8 cellular contexts compared by ENCODE assay signal in genomic region chr7:139359366-139360209, GRCh38. TPM values are rescaled to one million over a fixed set of nuclear protein-coding genes. Genes with fewer than 3 reads are reported as not detected.
DNase-seq lines count a peak whose midpoint lies in the region; ATAC-seq and TF ChIP-seq lines count a peak whose summit lies in the region.

A gene with protein sequence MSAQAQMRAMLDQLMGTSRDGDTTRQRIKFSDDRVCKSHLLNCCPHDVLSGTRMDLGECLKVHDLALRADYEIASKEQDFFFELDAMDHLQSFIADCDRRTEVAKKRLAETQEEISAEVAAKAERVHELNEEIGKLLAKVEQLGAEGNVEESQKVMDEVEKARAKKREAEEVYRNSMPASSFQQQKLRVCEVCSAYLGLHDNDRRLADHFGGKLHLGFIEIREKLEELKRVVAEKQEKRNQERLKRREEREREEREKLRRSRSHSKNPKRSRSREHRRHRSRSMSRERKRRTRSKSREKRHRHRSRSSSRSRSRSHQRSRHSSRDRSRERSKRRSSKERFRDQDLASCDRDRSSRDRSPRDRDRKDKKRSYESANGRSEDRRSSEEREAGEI (plus strand): TSS chr7:139359894. CDS start chr7:139360262, 368 bp downstream.

- peak in 1 of 3 experiments; percentile 12 for TF ChIP-seq CTCF in ascending aorta (IDR thresholded peaks at IDR 0.05)

- H3K4me1 Mint-ChIP-seq in T-helper 2 cell treated with Interferon-gamma antibody and Interleukin-4, amounts not matched to agents 5 μg/mL and 100 μg/mL, for 36 hours (ENCODE audit: low read depth): peaks cover 29% of the 10 kb centered on the region

- peak within 1 kb of the TSS; percentile 100 for H3K9ac ChIP-seq in rectal smooth muscle tissue (ENCODE audit: low read length)

- no peaks in the 10 kb centered on the region for H3K27me3 Mint-ChIP-seq in T-helper 2 cell treated with Interferon-gamma antibody and Interleukin-4, amounts not matched to agents 5 μg/mL and 100 μg/mL, for 36 hours (ENCODE audit: low read depth)

- H3K4me3 ChIP-seq in ascending aorta: peak within 1 kb of the TSS; percentile 86 to 96
- H3K4me3 ChIP-seq in right cardiac atrium (ENCODE audit: low read length): peak within 1 kb of the TSS; percentile 80
- peak within 1 kb of the TSS; percentile 100 for H3K4me3 ChIP-seq in rectal smooth muscle tissue (ENCODE audit: low read length)
- H3K4me3 ChIP-seq in aorta (ENCODE audit: low read length in 2 of 2): peak within 1 kb of the TSS; percentile 70 to 98

- H3K9me3 ChIP-seq in ascending aorta (no peaks in the 10 kb centered on the region), right cardiac atrium (ENCODE audit: control insufficient read depth, low read length) (no peaks in the 10 kb centered on the region), aorta (ENCODE audit: control insufficient read depth, low read length) (no peaks in the 10 kb centered on the region)

- peak within 1 kb of the TSS; percentile 97 for H3K4me3 Mint-ChIP-seq in T-helper 2 cell treated with Interferon-gamma antibody and Interleukin-4, amounts not matched to agents 5 μg/mL and 100 μg/mL, for 36 hours

- no peaks in the 10 kb centered on the region for H3K9me3 Mint-ChIP-seq in T-helper 2 cell treated with Interferon-gamma antibody and Interleukin-4, amounts not matched to agents 5 μg/mL and 100 μg/mL, for 36 hours

- H3K4me1 ChIP-seq in ascending aorta (peaks cover 0 to 26% of the 10 kb centered on the region in 2 donors), right cardiac atrium (ENCODE audit: control insufficient read depth, insufficient read depth, low read length) (peaks cover 7% of the 10 kb centered on the region), rectal smooth muscle tissue (ENCODE audit: control insufficient read depth, insufficient read depth, low read length) (peaks cover 13% of the 10 kb centered on the region), aorta (ENCODE audit: control insufficient read depth in 1 of 2, insufficient read depth in 2 of 2, low read length in 2 of 2) (no peaks in the 10 kb centered on the region)

- H3K27ac Mint-ChIP-seq in T-helper 2 cell treated with Interferon-gamma antibody and Interleukin-4, amounts not matched to agents 5 μg/mL and 100 μg/mL, for 36 hours: peak within 1 kb of the TSS; percentile 100

- H3K27ac ChIP-seq in ascending aorta: peak within 1 kb of the TSS; percentile 100
- peak within 1 kb of the TSS; percentile 95 for H3K27ac ChIP-seq in right cardiac atrium (ENCODE audit: low read length)
- peak within 1 kb of the TSS; percentile 100 for H3K27ac ChIP-seq in rectal smooth muscle tissue (ENCODE audit: low read depth, low read length)
- H3K27ac ChIP-seq in aorta (ENCODE audit: low read depth in 1 of 2, low read length in 2 of 2): peak within 1 kb of the TSS; percentile 85 to 98

- no peaks in the 10 kb centered on the region for H3K27me3 ChIP-seq in ascending aorta
- H3K27me3 ChIP-seq in right cardiac atrium (ENCODE audit: control insufficient read depth, insufficient read depth): no peaks in the 10 kb centered on the region
- no peaks in the 10 kb centered on the region for H3K27me3 ChIP-seq in rectal smooth muscle tissue (ENCODE audit: control insufficient read depth, insufficient read depth, low read length)
- H3K27me3 ChIP-seq in aorta (ENCODE audit: control insufficient read depth in 1 of 2, insufficient read depth in 2 of 2, low read length in 1 of 2): no peaks in the 10 kb centered on the region

- DNase-seq in NCI-H1930 (lab: John Stamatoyannopoulos, UW) (peak; percentile 99 to 100), ascending aorta (ENCODE audit: low spot score in 2 of 2) (peak; percentile 98 to 100), right cardiac atrium (peak; percentile 99 to 100 (median 100)), aorta (peak; percentile 100)
- peak; percentile 98 for DNase-seq in T-helper 2 cell treated with Interferon-gamma antibody and Interleukin-4, amounts not matched to agents 5 μg/mL and 100 μg/mL, for 36 hours (ENCODE audit: low spot score)

- intact Hi-C loops in ascending aorta (cut with DNase I) (loop anchor here (1.0 to 10.0 kb wide), 6 partner anchors 18 to 818 kb away; partner anchors contain the start of genes FMC1, KDM7A, UBN2 and ZC3HAV1), right cardiac atrium (cut with DNase I) (loop anchor here in 1 of 4 donors (1.0 kb wide), 1 partner anchor 19 kb away; no protein-coding TSS in a partner anchor), aorta (cut with DNase I) (loop anchor here (1.0 to 5.0 kb wide), 3 partner anchors 18 to 73 kb away; partner anchors contain the start of gene FMC1 (in 2 of the 2))

- whole genome bisulfite sequencing in right cardiac atrium: under 1% methylated on average over 98 of the region's 98 CpGs
- WGBS in aorta, 2 donors: 0 to 1% methylated on average over 96 to 98 of the region's 98 CpGs

- peak; percentile 79 for ATAC-seq in GM18502 (IDR thresholded peaks at IDR 0.05; ENCODE audit: poor library complexity, unreplicated experiment)
- ATAC-seq in HG02970 (IDR thresholded peaks at IDR 0.05; ENCODE audit: low FRiP score, unreplicated experiment): peak; percentile 85
- ATAC-seq in right cardiac atrium: peak; percentile 97 to 98
- peak; percentile 99 for ATAC-seq in aorta (ENCODE audit: low FRiP score)

- H3K36me3 ChIP-seq in ascending aorta (peaks cover 0 to under 1% of the 10 kb centered on the region in 2 donors), rectal smooth muscle tissue (ENCODE audit: control insufficient read depth, insufficient read depth, low read length) (no peaks in the 10 kb centered on the region), aorta (ENCODE audit: control insufficient read depth in 1 of 2, insufficient read depth in 2 of 2, low read length in 1 of 2) (no peaks in the 10 kb centered on the region)

- H3K36me3 Mint-ChIP-seq in T-helper 2 cell treated with Interferon-gamma antibody and Interleukin-4, amounts not matched to agents 5 μg/mL and 100 μg/mL, for 36 hours (ENCODE audit: low read depth): peaks cover 21% of the 10 kb centered on the region

RNA-seq across cellular contexts. Expression of the gene that starts here (rescaled TPM):
- total RNA-seq in ascending aorta (41.0 TPM), right cardiac atrium (10 to 100 TPM; 49.3 to 58.3 (median 54.7) TPM), aorta (100 to 1,000 TPM; 103 to 121 TPM)
- polyA plus RNA-seq in right cardiac atrium (34.1 TPM), aorta (10 to 100 TPM; 37.4 to 79.7 TPM)

Comparison
In these comparisons a context has a peak if more than half of its experiments do, and no peak if none do; other contexts are left out.
1. Peak in every context shown above with its lines: DNase-seq, ATAC-seq, H3K4me3 ChIP-seq and H3K27ac ChIP-seq.